ENCODE assay signal across 21 cellular contexts in genomic region chr17:80432961-80433550, GRCh38. TPM values are rescaled to one million over a fixed set of nuclear protein-coding genes. Genes with fewer than 3 reads are reported as not detected.
A peak's percentile ranks its signal among the peaks of the same experiment; 100 is the strongest.
DNase-seq lines count a peak whose midpoint lies in the region; ATAC-seq and TF ChIP-seq lines count a peak whose summit lies in the region.
"Had no signal": no experiment of that assay in that cellular context is flagged by ENCODE, and none has a peak within 500 bp of the region (broad histone marks: within the 10 kb centered on the region; RNA-seq: fewer than 3 reads in every experiment).

No MANE protein-coding gene starts in this region.

- no peak overlapping the region for H3K27ac Mint-ChIP-seq in CD14-positive monocyte
- H3K27ac Mint-ChIP-seq in stimulated activated naive CD8-positive, alpha-beta T cell treated with anti-CD3 and anti-CD28 coated beads, Interleukin-15, amount 100 ng/mL, for 72 hours, result no peak overlapping the region
- H3K27ac Mint-ChIP-seq: CD8-positive, alpha-beta T cell had no signal

- TF ChIP-seq CTCF in CD14-positive monocyte (IDR thresholded peaks at IDR 0.05) (no peak), omental fat pad (IDR thresholded peaks at IDR 0.05) (no peak)

- DNase-seq in CD14-positive monocyte (ENCODE audit: low spot score), result peak; percentile 34
- peak; percentile 87 for DNase-seq in G401 (ENCODE audit: low spot score)
- peak; percentile 88 for DNase-seq in cerebellum (ENCODE audit: low spot score)
- DNase-seq in omental fat pad (ENCODE audit: low spot score), result no peak
- no peak for DNase-seq in stimulated activated naive CD8-positive, alpha-beta T cell treated with anti-CD3 and anti-CD28 coated beads, Interleukin-15, amount 100 ng/mL, for 72 hours
- DNase-seq: Caco-2; CD8-positive, alpha-beta T cell; DMS 273 treated with DMSO at 0.1 percent for 48 hours; DMS79; EL; GF-D8; NCI-H1092; NCI-H1417 treated with DMSO at 0.1 percent for 48 hours; NCI-H1694 treated with DMSO at 0.1 percent for 48 hours; NCI-H2081; NCI-H2171; NCI-H226; NCI-H510A; SJCRH30 had no signal

- H3K4me3 Mint-ChIP-seq in CD14-positive monocyte, result no peak overlapping the region
- no peak overlapping the region for H3K4me3 Mint-ChIP-seq in stimulated activated naive CD8-positive, alpha-beta T cell treated with anti-CD3 and anti-CD28 coated beads, Interleukin-15, amount 100 ng/mL, for 72 hours
- H3K4me3 Mint-ChIP-seq: CD8-positive, alpha-beta T cell had no signal

- no peaks in the 10 kb centered on the region for H3K4me1 Mint-ChIP-seq in CD14-positive monocyte
- H3K4me1 Mint-ChIP-seq in stimulated activated naive CD8-positive, alpha-beta T cell treated with anti-CD3 and anti-CD28 coated beads, Interleukin-15, amount 100 ng/mL, for 72 hours, result no peaks in the 10 kb centered on the region

- H3K9me3 Mint-ChIP-seq in CD14-positive monocyte, result peaks cover 0 to 3% (median 0%) of the 10 kb centered on the region in 7 donors
- no peaks in the 10 kb centered on the region for H3K9me3 Mint-ChIP-seq in stimulated activated naive CD8-positive, alpha-beta T cell treated with anti-CD3 and anti-CD28 coated beads, Interleukin-15, amount 100 ng/mL, for 72 hours
- H3K9me3 Mint-ChIP-seq: CD8-positive, alpha-beta T cell had no signal

- ATAC-seq in omental fat pad (ENCODE audit: low FRiP score), result peak; percentile 3
- ATAC-seq in GM19452 (IDR thresholded peaks at IDR 0.05; ENCODE audit: unreplicated experiment), result no peak
- ATAC-seq in GM21529 (IDR thresholded peaks at IDR 0.05; ENCODE audit: unreplicated experiment), result no peak
- ATAC-seq in stimulated activated naive CD8-positive, alpha-beta T cell treated with anti-CD3 and anti-CD28 coated beads, Interleukin-15, amount 100 ng/mL, for 72 hours, result no peak
- ATAC-seq: CD8-positive, alpha-beta T cell had no signal

- in situ Hi-C loops in G401 (cut with HindIII; ENCODE audit: low sequenced_read_pairs), result no loop called here

- H3K27me3 Mint-ChIP-seq in CD14-positive monocyte (ENCODE audit: low read depth in 3 of 3), result peaks cover 3 to 5% (median 4%) of the 10 kb centered on the region in 3 donors
- H3K27me3 Mint-ChIP-seq in stimulated activated naive CD8-positive, alpha-beta T cell treated with anti-CD3 and anti-CD28 coated beads, Interleukin-15, amount 100 ng/mL, for 72 hours, result no peaks in the 10 kb centered on the region

- H3K36me3 Mint-ChIP-seq in CD14-positive monocyte, result no peaks in the 10 kb centered on the region
- H3K36me3 Mint-ChIP-seq: CD8-positive, alpha-beta T cell had no signal

- intact Hi-C loops in CD14-positive monocyte (cut with micrococcal nuclease), result no loop called here

RNA-seq across cellular contexts. Expression of gene ENDOV, which starts 18.1 kb away (rescaled TPM):
- 10 to 100 TPM; 10.4 to 13.3 TPM for polyA plus RNA-seq in CD14-positive monocyte
- total RNA-seq in G401 (2014; rRNA removed; shearing (Covaris generic)), result 28.1 and 30.7 TPM in 2 replicates
- 23.6 TPM for total RNA-seq in cerebellum
- 10 to 100 TPM in 1 of 4 donors, 1 to 10 TPM in 3; 6.9 to 16.6 (median 8.1) TPM for total RNA-seq in omental fat pad

RNA-seq across cellular contexts. Expression of gene NPTX1, which starts 43.4 kb away (rescaled TPM):
- not detected for polyA plus RNA-seq in CD14-positive monocyte
- 0.07 and 0.12 TPM in 2 replicates for total RNA-seq in G401 (2014; rRNA removed; shearing (Covaris generic))
- 17.9 TPM for total RNA-seq in cerebellum
- under 1 TPM in 3 of 4 donors, not detected in 1; 0.16 to 0.96 (median 0.19) TPM for total RNA-seq in omental fat pad
- total RNA-seq: SJCRH30 had no signal

Comparison
In these comparisons a context has a peak if more than half of its experiments do, and no peak if none do; other contexts are left out.
1. DNase-seq: peak in CD14-positive monocyte (single experiment), G401 (single experiment) and cerebellum (single experiment); none in omental fat pad (single experiment) and stimulated activated naive CD8-positive, alpha-beta T cell treated with anti-CD3 and anti-CD28 coated beads, Interleukin-15, amount 100 ng/mL, for 72 hours (0 of 2).